ENCODE assay signal across 16 cellular contexts in the genomic region with DNA sequence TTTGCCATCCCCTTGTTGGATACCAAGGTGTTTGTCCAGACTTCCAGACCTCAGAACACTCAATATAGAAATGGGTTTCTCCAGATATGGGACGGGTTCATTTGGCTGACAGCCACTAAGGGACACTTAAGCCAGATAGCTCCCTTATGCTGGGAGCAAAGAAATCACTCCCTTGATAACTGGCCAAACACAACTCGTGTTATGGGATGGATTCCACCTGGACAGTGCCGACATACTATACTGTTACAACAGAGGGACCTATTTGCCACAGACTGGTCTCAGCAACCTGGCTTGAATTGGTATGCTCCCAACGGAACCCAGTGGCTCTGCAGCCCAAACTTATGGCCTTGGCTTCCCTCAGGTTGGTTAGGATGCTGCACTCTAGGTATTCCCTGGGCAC.
DNase-seq lines count a peak whose midpoint lies in the region; ATAC-seq and TF ChIP-seq lines count a peak whose summit lies in the region.
"Had no signal": no experiment of that assay in that cellular context is flagged by ENCODE, and none has a peak within 500 bp of the region (broad histone marks: within the 10 kb centered on the region; RNA-seq: fewer than 3 reads in every experiment).

No MANE protein-coding gene starts in this region.

- 30 to 52% (median 48%) methylated on average over 4 of the region's 4 CpGs for WGBS in heart left ventricle, 4 donors
- 48% methylated on average over 4 of the region's 4 CpGs for WGBS in right cardiac atrium

- no peak for TF ChIP-seq POLR2A in heart left ventricle (IDR thresholded peaks at IDR 0.05)
- TF ChIP-seq POLR2A in gastrocnemius medialis (IDR thresholded peaks at IDR 0.05) = no peak

- H3K9me3 ChIP-seq in heart left ventricle = no peaks in the 10 kb centered on the region
- no peaks in the 10 kb centered on the region for H3K9me3 ChIP-seq in right cardiac atrium (ENCODE audit: control insufficient read depth, low read length)
- H3K9me3 ChIP-seq in gastrocnemius medialis = no peaks in the 10 kb centered on the region

- H3K4me1 ChIP-seq in heart left ventricle (peaks cover 0 to 38% (median 19%) of the 10 kb centered on the region in 12 donors), right cardiac atrium (ENCODE audit: control insufficient read depth, insufficient read depth, low read length) (peaks cover 11% of the 10 kb centered on the region), gastrocnemius medialis (peaks cover 43% of the 10 kb centered on the region in 2 donors)

- no peaks in the 10 kb centered on the region for H3K36me3 ChIP-seq in heart left ventricle
- H3K36me3 ChIP-seq in gastrocnemius medialis = no peaks in the 10 kb centered on the region

- DNase-seq in dedifferentiated amniotic fluid mesenchymal stem cell (ENCODE audit: extremely low spot score) (peak; percentile 8), heart left ventricle (no peak), right cardiac atrium (no peak), gastrocnemius medialis (peak; percentile 69 to 80), NCI-H1694 (lab: John Stamatoyannopoulos, UW) (no peak)
- no peak for DNase-seq in stimulated activated naive CD8-positive, alpha-beta T cell treated with anti-CD3 and anti-CD28 coated beads, Interleukin-15, Interleukin-2, amounts not matched to agents 100 U/mL and 50 U/mL, for 24 hours
- no peak for DNase-seq in activated CD4-positive, alpha-beta T cell treated with anti-CD3 and anti-CD28 coated beads, Interleukin-2, amount 50 U/mL, for 1 hour
- DNase-seq in activated CD8-positive, alpha-beta T cell treated with anti-CD3 and anti-CD28 coated beads for 36 hours = no peak
- DNase-seq: ACHN; C1 segment of cervical spinal cord; Calu3; CD4-positive, alpha-beta T cell; DMS79 had no signal

- in situ Hi-C loops in gastrocnemius medialis (cut with MboI; ENCODE audit: low sequenced_read_pairs in 4 of 4) = no loop called here

- no peak overlapping the region for H3K4me3 ChIP-seq in heart left ventricle
- H3K4me3 ChIP-seq in right cardiac atrium (ENCODE audit: low read length) = no peak overlapping the region
- peak overlapping the region in 1 of 4 donors; percentile 28 for H3K4me3 ChIP-seq in gastrocnemius medialis
- H3K4me3 ChIP-seq: GM12878 had no signal

- H3K36me3 Mint-ChIP-seq in activated CD8-positive, alpha-beta T cell treated with anti-CD3 and anti-CD28 coated beads for 36 hours (ENCODE audit: low read depth) = no peaks in the 10 kb centered on the region

- peaks cover 4% of the 10 kb centered on the region for H3K27me3 Mint-ChIP-seq in activated CD8-positive, alpha-beta T cell treated with anti-CD3 and anti-CD28 coated beads for 36 hours
- H3K27me3 Mint-ChIP-seq: CD4-positive, alpha-beta T cell had no signal

- H3K4me1 Mint-ChIP-seq in activated CD8-positive, alpha-beta T cell treated with anti-CD3 and anti-CD28 coated beads for 36 hours (ENCODE audit: low read depth) = peaks cover 11% of the 10 kb centered on the region

- H3K4me3 Mint-ChIP-seq in activated CD8-positive, alpha-beta T cell treated with anti-CD3 and anti-CD28 coated beads for 36 hours = no peak overlapping the region
- H3K4me3 Mint-ChIP-seq: B cell; CD4-positive, alpha-beta T cell had no signal

- H3K9me3 Mint-ChIP-seq in activated CD8-positive, alpha-beta T cell treated with anti-CD3 and anti-CD28 coated beads for 36 hours = no peaks in the 10 kb centered on the region
- H3K9me3 Mint-ChIP-seq: CD4-positive, alpha-beta T cell had no signal

- intact Hi-C loops in heart left ventricle (cut with DNase I) = no loop called here
- intact Hi-C loops in right cardiac atrium (cut with DNase I) = no loop called here
- intact Hi-C loops in gastrocnemius medialis (cut with DNase I; ENCODE audit: low total_unique reads) = loop anchor here (1.0 to 10.0 kb wide), 3 partner anchors 27 to 264 kb away; no protein-coding TSS in a partner anchor
- intact Hi-C loops in activated CD8-positive, alpha-beta T cell treated with anti-CD3 and anti-CD28 coated beads for 36 hours (cut with micrococcal nuclease) = no loop called here

- H3K27ac ChIP-seq in heart left ventricle (peak overlapping the region in 11 of 12 donors; percentile 3 to 90 (median 76)), right cardiac atrium (ENCODE audit: low read length) (peak overlapping the region; percentile 93), gastrocnemius medialis (peak overlapping the region; percentile 76 to 94 (median 82))

- ATAC-seq in heart left ventricle (peak in 3 of 4 donors; percentile 9 to 41 (median 11)), right cardiac atrium (no peak), gastrocnemius medialis (peak; percentile 92 to 94)
- no peak for ATAC-seq in stimulated activated naive CD8-positive, alpha-beta T cell treated with anti-CD3 and anti-CD28 coated beads, Interleukin-15, Interleukin-2, amounts not matched to agents 100 U/mL and 50 U/mL, for 24 hours
- ATAC-seq in activated CD8-positive, alpha-beta T cell treated with anti-CD3 and anti-CD28 coated beads for 36 hours = no peak
- ATAC-seq: GM12878, HCT116 had no signal

- TF ChIP-seq CTCF in heart left ventricle (IDR thresholded peaks at IDR 0.05) (no peak), gastrocnemius medialis (IDR thresholded peaks at IDR 0.05 in 4 of 5, conservative IDR thresholded peaks at IDR 0.05 in 1 of 5) (no peak)
- TF ChIP-seq CTCF in activated CD8-positive, alpha-beta T cell treated with anti-CD3 and anti-CD28 coated beads for 36 hours (IDR thresholded peaks at IDR 0.05) = no peak

- no peak overlapping the region for H3K27ac Mint-ChIP-seq in activated CD8-positive, alpha-beta T cell treated with anti-CD3 and anti-CD28 coated beads for 36 hours
- H3K27ac Mint-ChIP-seq: B cell; CD4-positive, alpha-beta T cell had no signal

- no peaks in the 10 kb centered on the region for H3K27me3 ChIP-seq in heart left ventricle
- no peaks in the 10 kb centered on the region for H3K27me3 ChIP-seq in right cardiac atrium (ENCODE audit: control insufficient read depth, insufficient read depth)
- no peaks in the 10 kb centered on the region for H3K27me3 ChIP-seq in gastrocnemius medialis

- CTCF ChIA-PET in activated CD8-positive, alpha-beta T cell treated with anti-CD3 and anti-CD28 coated beads for 36 hours (lab: Charles Lee) = no interaction called here

- POLR2A ChIA-PET in activated CD8-positive, alpha-beta T cell treated with anti-CD3 and anti-CD28 coated beads for 36 hours (lab: Charles Lee) = no interaction called here

Comparison
In these comparisons a context has a peak if more than half of its experiments do, and no peak if none do; other contexts are left out.
1. ATAC-seq: peak in heart left ventricle (3 of 4) and gastrocnemius medialis (2 of 2); none in right cardiac atrium (0 of 2), stimulated activated naive CD8-positive, alpha-beta T cell treated with anti-CD3 and anti-CD28 coated beads, Interleukin-15, Interleukin-2, amounts not matched to agents 100 U/mL and 50 U/mL, for 24 hours (single experiment) and activated CD8-positive, alpha-beta T cell treated with anti-CD3 and anti-CD28 coated beads for 36 hours (single experiment).
2. DNase-seq: peak in dedifferentiated amniotic fluid mesenchymal stem cell (single experiment) and gastrocnemius medialis (2 of 2); none in heart left ventricle (0 of 5), right cardiac atrium (0 of 3), stimulated activated naive CD8-positive, alpha-beta T cell treated with anti-CD3 and anti-CD28 coated beads, Interleukin-15, Interleukin-2, amounts not matched to agents 100 U/mL and 50 U/mL, for 24 hours (single experiment), activated CD4-positive, alpha-beta T cell treated with anti-CD3 and anti-CD28 coated beads, Interleukin-2, amount 50 U/mL, for 1 hour (single experiment), activated CD8-positive, alpha-beta T cell treated with anti-CD3 and anti-CD28 coated beads for 36 hours (single experiment) and NCI-H1694 (single experiment).
3. Peak in every context shown above with its lines, with median percentiles within 50 percentile points of each other: H3K27ac ChIP-seq.